1 cellular context compared by ENCODE assay signal in genomic region chr2:126647714-126648344, GRCh38.
A peak's percentile ranks its signal among the peaks of the same experiment; 100 is the strongest.
TF ChIP-seq lines count a peak whose summit lies in the region.

No MANE protein-coding gene starts in this region.

TF ChIP-seq in IMR-90, 13 proteins besides CTCF, POLR2A, EP300 and RAD21:
- TF ChIP-seq CEBPB (IDR thresholded peaks at IDR 0.05; ENCODE audit: low read depth, low read length) = peak; percentile 62
